In the genomic region with DNA sequence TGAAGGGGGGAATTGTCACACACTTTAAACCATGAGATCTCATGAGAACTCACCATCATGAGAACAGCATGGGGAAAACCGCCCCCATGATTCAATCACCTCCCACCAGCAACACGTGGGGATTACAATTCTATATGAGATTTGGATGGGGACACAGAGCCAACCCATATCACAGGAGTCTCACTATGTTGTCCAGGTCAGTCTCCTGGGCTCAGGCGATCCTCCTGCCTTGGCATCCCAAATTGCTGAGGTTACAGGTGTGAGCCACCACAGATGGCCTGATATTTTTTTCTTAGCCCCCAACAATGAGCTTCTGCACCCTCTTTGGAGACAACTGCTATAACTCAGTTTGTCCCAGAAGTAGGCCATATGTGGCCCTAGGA, we compare ENCODE assay signal across 10 cellular contexts. TPM values are rescaled to one million over a fixed set of nuclear protein-coding genes. Genes with fewer than 3 reads are reported as not detected.
DNase-seq lines count a peak whose midpoint lies in the region; ATAC-seq and TF ChIP-seq lines count a peak whose summit lies in the region.
"Had no signal": no experiment of that assay in that cellular context is flagged by ENCODE, and none has a peak within 500 bp of the region (broad histone marks: within the 10 kb centered on the region; RNA-seq: fewer than 3 reads in every experiment).

No MANE protein-coding gene starts in this region.

- H4K8ac ChIP-seq in trophoblast cell (ENCODE audit: low read depth, low read length) = no peak overlapping the region

- H3F3A ChIP-seq in MM.1S (ENCODE audit: insufficient read depth, low read length) = peaks cover 15% of the 10 kb centered on the region

- ATAC-seq in GM21786 (IDR thresholded peaks at IDR 0.05; ENCODE audit: unreplicated experiment) = no peak
- ATAC-seq in GM19455 (IDR thresholded peaks at IDR 0.05; ENCODE audit: unreplicated experiment) = no peak
- no peak for ATAC-seq in HG03139 (IDR thresholded peaks at IDR 0.05; ENCODE audit: unreplicated experiment)

- no peak overlapping the region for H2AFZ ChIP-seq in MM.1S (ENCODE audit: low read length)
- H2AFZ ChIP-seq in trophoblast cell (ENCODE audit: insufficient read depth, low read length, poor library complexity) = no peak overlapping the region

- intact Hi-C loops in Caco-2 (cut with micrococcal nuclease; ENCODE audit: unreplicated experiment) = no loop called here

- no peaks in the 10 kb centered on the region for H3K9me2 ChIP-seq in MM.1S (replicated peaks; ENCODE audit: insufficient read depth, low read length)

- H3K9ac ChIP-seq in MM.1S (ENCODE audit: low read length) = no peak overlapping the region
- H3K9ac ChIP-seq in trophoblast cell (ENCODE audit: low read length) = no peak overlapping the region

- H3K27ac ChIP-seq in MM.1S (ENCODE audit: low read length) (no peak overlapping the region), trophoblast cell (ENCODE audit: low read depth, low read length) (no peak overlapping the region)

- H4K20me1 ChIP-seq in MM.1S (ENCODE audit: insufficient read depth, low read length) = no peaks in the 10 kb centered on the region

- peaks cover 21% of the 10 kb centered on the region for H3K4me1 Mint-ChIP-seq in Caco-2 (ENCODE audit: low read depth, unreplicated experiment)
- H3K4me1 Mint-ChIP-seq in chondrocyte (ENCODE audit: low read depth) = peaks cover 8% of the 10 kb centered on the region

- H2AK5ac ChIP-seq in trophoblast cell (ENCODE audit: low read length) = no peak overlapping the region

- no CpG with 5 or more reads among the region's 3 CpGs for WGBS in trophoblast cell (ENCODE audit: extremely low coverage, insufficient coverage, insufficient read length)

- H3K27me3 Mint-ChIP-seq in Caco-2 (ENCODE audit: insufficient read depth, unreplicated experiment) (no peaks in the 10 kb centered on the region), chondrocyte (ENCODE audit: low read depth) (no peaks in the 10 kb centered on the region)

- BruUV-seq in Caco-2 (replicated peaks; lab: Mats Ljungman, UMichigan) = no TSS peak

- H3K79me1 ChIP-seq in trophoblast cell (ENCODE audit: low read length) = peaks cover 5% of the 10 kb centered on the region

- H3K27ac Mint-ChIP-seq in Caco-2 (ENCODE audit: unreplicated experiment) = peak overlapping the region; percentile 97
- peak overlapping the region; percentile 53 for H3K27ac Mint-ChIP-seq in chondrocyte (ENCODE audit: unreplicated experiment)

- CTCF ChIA-PET in Caco-2 (lab: Charles Lee) = no interaction called here

- H3K4me1 ChIP-seq in Caco-2 = peaks cover 15% of the 10 kb centered on the region
- H3K4me1 ChIP-seq in MM.1S (ENCODE audit: low read length) = peaks cover 22% of the 10 kb centered on the region
- peaks cover 6 to 11% of the 10 kb centered on the region in 2 experiments for H3K4me1 ChIP-seq in trophoblast cell (ENCODE audit: control insufficient read depth in 1 of 2, insufficient read depth in 2 of 2, low read length in 2 of 2)

- H3K9me3 Mint-ChIP-seq in Caco-2 (ENCODE audit: unreplicated experiment) = no peaks in the 10 kb centered on the region
- no peaks in the 10 kb centered on the region for H3K9me3 Mint-ChIP-seq in chondrocyte (ENCODE audit: low read depth)

- H2BK12ac ChIP-seq in trophoblast cell (ENCODE audit: low read length) = peak overlapping the region; percentile 6

- peaks cover 5% of the 10 kb centered on the region for H3K36me3 Mint-ChIP-seq in Caco-2 (ENCODE audit: insufficient read depth, unreplicated experiment)
- H3K36me3 Mint-ChIP-seq in chondrocyte (ENCODE audit: low read depth) = peaks cover 2% of the 10 kb centered on the region

- DNase-seq in Caco-2 (no peak), MM.1S (no peak), chondrocyte (ENCODE audit: low spot score) (no peak), trophoblast cell (no peak), GM13976 (ENCODE audit: low spot score) (no peak)
- DNase-seq: kidney glomerular epithelial cell, NCI-H446 had no signal

- in situ Hi-C loops in GM13976 (cut with MboI; ENCODE audit: low sequenced_read_pairs, unreplicated experiment) = no loop called here

- POLR2A ChIA-PET in Caco-2 (lab: Charles Lee) = interaction anchor here (1.0 kb wide), 1 partner anchor 22 kb away, joined by 17 read pairs; the partner anchor contains the start of gene MORC3

- no peak overlapping the region for H3K4ac ChIP-seq in trophoblast cell (ENCODE audit: low read depth, low read length)

- H3K4me3 Mint-ChIP-seq in Caco-2 (ENCODE audit: unreplicated experiment) = peak overlapping the region; percentile 48
- H3K4me3 Mint-ChIP-seq in chondrocyte (ENCODE audit: unreplicated experiment) = no peak overlapping the region

- H3K4me2 ChIP-seq in MM.1S (ENCODE audit: low read depth, low read length) (peak overlapping the region; percentile 81), trophoblast cell (ENCODE audit: low read length) (no peak overlapping the region)

- no peak for TF ChIP-seq CTCF in Caco-2 (IDR thresholded peaks at IDR 0.05; ENCODE audit: insufficient read depth in 1 of 2, low read depth in 1 of 2, low read length in 1 of 2, severe bottlenecking in 1 of 2, unreplicated experiment in 1 of 2)
- no peak for TF ChIP-seq CTCF in MM.1S (IDR thresholded peaks at IDR 0.05; ENCODE audit: low read length)
- no peak for TF ChIP-seq CTCF in chondrocyte (IDR thresholded peaks at IDR 0.05)
- no peak for TF ChIP-seq CTCF in GM13976 (IDR thresholded peaks at IDR 0.05; ENCODE audit: borderline replicate concordance, control extremely low read depth, extremely low read depth, insufficient read depth, missing control alignments)

- H3K36me3 ChIP-seq in Caco-2 (ENCODE audit: control insufficient read depth, insufficient read depth, low read length) = no peaks in the 10 kb centered on the region
- no peaks in the 10 kb centered on the region for H3K36me3 ChIP-seq in MM.1S (replicated peaks; ENCODE audit: insufficient read depth, low read length)
- peaks cover 3 to 11% of the 10 kb centered on the region in 2 experiments for H3K36me3 ChIP-seq in trophoblast cell (ENCODE audit: control insufficient read depth in 1 of 2, insufficient read depth in 2 of 2, low read length in 2 of 2)

- no peak overlapping the region for H3K18ac ChIP-seq in trophoblast cell (ENCODE audit: low read length)

- no peak overlapping the region for H2BK5ac ChIP-seq in trophoblast cell (ENCODE audit: low read depth, low read length, poor library complexity)

- H3K14ac ChIP-seq in trophoblast cell (ENCODE audit: low read length) = no peak overlapping the region

- H3K23ac ChIP-seq in trophoblast cell (ENCODE audit: low read length) = no peak overlapping the region

- H3K4me3 ChIP-seq in Caco-2 (ENCODE audit: low read depth, low read length) (no peak overlapping the region), MM.1S (ENCODE audit: low read length) (peak overlapping the region; percentile 15), trophoblast cell (ENCODE audit: low read depth, low read length) (no peak overlapping the region)

- no peak overlapping the region for H4K12ac ChIP-seq in trophoblast cell (ENCODE audit: low read depth, low read length)

- no peaks in the 10 kb centered on the region for H3K27me3 ChIP-seq in Caco-2 (replicated peaks; ENCODE audit: control insufficient read depth, insufficient read depth, low read length)
- peaks cover 43% of the 10 kb centered on the region for H3K27me3 ChIP-seq in MM.1S (replicated peaks; ENCODE audit: insufficient read depth, low read length)
- no peaks in the 10 kb centered on the region for H3K27me3 ChIP-seq in trophoblast cell (ENCODE audit: insufficient read depth, low read length)

- H3K9me3 ChIP-seq in Caco-2 (no peaks in the 10 kb centered on the region), MM.1S (replicated peaks; ENCODE audit: insufficient read depth, low read length) (no peaks in the 10 kb centered on the region), trophoblast cell (ENCODE audit: insufficient read depth, low read depth, low read length) (peaks cover 3% of the 10 kb centered on the region)

- H3K79me2 ChIP-seq in MM.1S (ENCODE audit: low read length) = no peaks in the 10 kb centered on the region
- no peaks in the 10 kb centered on the region for H3K79me2 ChIP-seq in trophoblast cell (ENCODE audit: control insufficient read depth, insufficient read depth, low read length, poor library complexity)

- no peak overlapping the region for H2BK120ac ChIP-seq in trophoblast cell (ENCODE audit: insufficient read depth, low read length, poor library complexity)

- peak overlapping the region; percentile 7 for H4K91ac ChIP-seq in trophoblast cell (ENCODE audit: low read depth, low read length)

RNA-seq across cellular contexts. Expression of gene MORC3, which starts 22.5 kb away (rescaled TPM):
- total RNA-seq in Caco-2 (2022) = 21.6 and 23.3 TPM in 2 replicates
- total RNA-seq in chondrocyte = 21.0 to 24.4 TPM (median 23.1 TPM) in 3 replicates
- polyA plus RNA-seq in trophoblast cell (2013) = 21.7 and 22.7 TPM in 2 replicates
